ENCODE assay signal across 8 cellular contexts in genomic region chrX:14452-14851, GRCh38.
DNase-seq lines count a peak whose midpoint lies in the region; ATAC-seq and TF ChIP-seq lines count a peak whose summit lies in the region.
"Not testable (repeated sequence)": the region's sequence is repeated elsewhere in the genome, so short reads cannot be mapped to it uniquely, and the experiment has no call there.

No MANE protein-coding gene starts in this region.

- not testable (repeated sequence) for H2BK120ac ChIP-seq in mesenchymal stem cell (ENCODE audit: low read depth, low read length)

- peak overlapping the region in 1 of 2 experiments; percentile 52 for H3K18ac ChIP-seq in mesenchymal stem cell (ENCODE audit: low read depth in 1 of 2, low read length in 2 of 2)

- H3K79me1 ChIP-seq in mesenchymal stem cell (replicated peaks; ENCODE audit: low read length, poor library complexity, severe bottlenecking): not testable (repeated sequence)

- not testable (repeated sequence) for H3K36me3 Mint-ChIP-seq in GM23338 (ENCODE audit: low read depth); WTC11; endodermal cell (ENCODE audit: low read depth)

- H4K91ac ChIP-seq in mesenchymal stem cell (ENCODE audit: low read length): not testable (repeated sequence)

- not testable (repeated sequence) for DNase-seq in AG10803 (ENCODE audit: low read depth); GM23338 (ENCODE audit: low spot score)
- DNase-seq in WTC11 (ENCODE audit: low spot score) (peak; percentile 25), adipocyte (ENCODE audit: low read depth) (peak; percentile 0), endodermal cell (peak; percentile 38), mesenchymal stem cell (peak; percentile 5), sigmoid colon (peak; percentile 48)

- H3K4me3 ChIP-seq in AG10803 (ENCODE audit: low read length) (peak overlapping the region; percentile 39), GM23338 (0 out of 2 replicates have a peak overlapping the region, but pooled peaks have one; percentile 26), mesenchymal stem cell (ENCODE audit: insufficient read depth in 1 of 2, low read depth in 1 of 2, low read length in 2 of 2) (peak overlapping the region in 1 of 2 experiments; percentile 52)
- H3K4me3 ChIP-seq in adipocyte (ENCODE audit: low read length); endodermal cell (ENCODE audit: low read length); sigmoid colon: not testable (repeated sequence)

- not testable (repeated sequence) for H3K9me3 ChIP-seq in adipocyte (ENCODE audit: control insufficient read depth, low read length); endodermal cell (ENCODE audit: control insufficient read depth, low read length); mesenchymal stem cell (ENCODE audit: control insufficient read depth, low read length); sigmoid colon

- TF ChIP-seq EP300 in sigmoid colon (IDR thresholded peaks at IDR 0.05): not testable (repeated sequence)

- H3K4me2 ChIP-seq in GM23338: not testable (repeated sequence)
- H3K4me2 ChIP-seq in mesenchymal stem cell (ENCODE audit: low read length, poor library complexity, severe bottlenecking): peak overlapping the region; percentile 63

- H3K79me2 ChIP-seq in GM23338 (replicated peaks; ENCODE audit: insufficient read depth): not testable (repeated sequence)

- WGBS in endodermal cell (ENCODE audit: insufficient coverage in 1 of 2, insufficient read length in 1 of 2), 2 experiments: 20% methylated on average over 8 of the region's 39 CpGs; no CpG with 5 or more reads in 1 of the 2 experiments
- WGBS in mesenchymal stem cell: no CpG with 5 or more reads among the region's 39 CpGs
- 88% methylated on average over 24 of the region's 39 CpGs; no CpG with 5 or more reads in 1 of the 2 donors for WGBS in sigmoid colon, 2 donors

- not testable (repeated sequence) for H3K36me3 ChIP-seq in GM23338 (ENCODE audit: insufficient read depth); adipocyte (ENCODE audit: control insufficient read depth, insufficient read depth, low read length, severe bottlenecking); endodermal cell (ENCODE audit: control insufficient read depth, insufficient read depth, low read length); mesenchymal stem cell (ENCODE audit: control insufficient read depth in 1 of 2, insufficient read depth in 2 of 2, low read depth in 1 of 2, low read length in 2 of 2); sigmoid colon

- H3K9ac ChIP-seq in adipocyte (ENCODE audit: low read length); endodermal cell (ENCODE audit: extremely low read depth, low read length, poor library complexity, severe bottlenecking); mesenchymal stem cell (ENCODE audit: low read length): not testable (repeated sequence)

- H3K27ac Mint-ChIP-seq in GM23338, WTC11, endodermal cell: not testable (repeated sequence)

- not testable (repeated sequence) for H3K27me3 ChIP-seq in GM23338 (ENCODE audit: insufficient read depth); adipocyte (replicated peaks; ENCODE audit: control insufficient read depth, insufficient read depth, low read length); endodermal cell (ENCODE audit: control insufficient read depth, insufficient read depth, low read length, poor library complexity, severe bottlenecking); mesenchymal stem cell (ENCODE audit: control insufficient read depth in 1 of 2, insufficient read depth in 1 of 2, low read length in 2 of 2); sigmoid colon

- H3K23ac ChIP-seq in mesenchymal stem cell (ENCODE audit: low read length in 2 of 2): not testable (repeated sequence)

- H2BK12ac ChIP-seq in mesenchymal stem cell (ENCODE audit: low read length in 2 of 2): not testable (repeated sequence)

- H4K20me1 ChIP-seq in GM23338 (replicated peaks; ENCODE audit: insufficient read depth): not testable (repeated sequence)

- POLR2A ChIA-PET in WTC11 (lab: Charles Lee): not testable (repeated sequence)

- not testable (repeated sequence) for H3K9me2 ChIP-seq in GM23338 (ENCODE audit: insufficient read depth)

- H3K9me3 Mint-ChIP-seq in GM23338, WTC11, endodermal cell: not testable (repeated sequence)

- H4K8ac ChIP-seq in mesenchymal stem cell (ENCODE audit: low read length): not testable (repeated sequence)

- H3K4me1 Mint-ChIP-seq in GM23338, WTC11, endodermal cell: not testable (repeated sequence)

- H2BK15ac ChIP-seq in mesenchymal stem cell (ENCODE audit: low read depth, poor library complexity, severe bottlenecking): not testable (repeated sequence)

- not testable (repeated sequence) for H3K4ac ChIP-seq in mesenchymal stem cell (ENCODE audit: low read depth in 1 of 2, low read length in 2 of 2)

- not testable (repeated sequence) for TF ChIP-seq POLR2A in sigmoid colon (IDR thresholded peaks at IDR 0.05)

- H3K14ac ChIP-seq in mesenchymal stem cell (ENCODE audit: low read length in 2 of 2): not testable (repeated sequence)

- ATAC-seq in GM23338: not testable (repeated sequence)
- ATAC-seq in HG03342 (IDR thresholded peaks at IDR 0.05; ENCODE audit: unreplicated experiment) (peak; percentile 18), WTC11 (peak; percentile 2)

- not testable (repeated sequence) for H2BK5ac ChIP-seq in mesenchymal stem cell (ENCODE audit: low read depth, low read length, poor library complexity, severe bottlenecking)

- H3F3A ChIP-seq in GM23338 (replicated peaks; ENCODE audit: low read depth): not testable (repeated sequence)

- CTCF ChIA-PET in WTC11 (lab: Charles Lee): not testable (repeated sequence)

- H2AFZ ChIP-seq in GM23338; mesenchymal stem cell (ENCODE audit: low read depth, low read length): not testable (repeated sequence)

- H2AK5ac ChIP-seq in mesenchymal stem cell (ENCODE audit: low read length, severe bottlenecking): not testable (repeated sequence)

- H3K4me1 ChIP-seq in GM23338 (ENCODE audit: insufficient read depth); adipocyte (ENCODE audit: control insufficient read depth, insufficient read depth, low read length); endodermal cell (ENCODE audit: control insufficient read depth, insufficient read depth, low read length); mesenchymal stem cell (ENCODE audit: control insufficient read depth, insufficient read depth, low read depth, low read length); sigmoid colon: not testable (repeated sequence)

- not testable (repeated sequence) for H3K4me3 Mint-ChIP-seq in GM23338, WTC11, endodermal cell

- not testable (repeated sequence) for H3K27me3 Mint-ChIP-seq in GM23338 (ENCODE audit: insufficient read depth, low read depth, poor library complexity); WTC11 (ENCODE audit: low read depth); endodermal cell (ENCODE audit: insufficient read depth)

- TF ChIP-seq CTCF in AG10803 (conservative IDR thresholded peaks at IDR 0.05; ENCODE audit: low read length); GM23338 (conservative IDR thresholded peaks at IDR 0.05; ENCODE audit: low read depth in 2 of 2); WTC11 (IDR thresholded peaks at IDR 0.05); endodermal cell (conservative IDR thresholded peaks at IDR 0.05); sigmoid colon (IDR thresholded peaks at IDR 0.05): not testable (repeated sequence)

- intact Hi-C loops in sigmoid colon (cut with DNase I): not testable (repeated sequence)

- not testable (repeated sequence) for H3K27ac ChIP-seq in GM23338 (ENCODE audit: low read depth); endodermal cell (ENCODE audit: low read depth, low read length); mesenchymal stem cell (ENCODE audit: low read length, poor library complexity, severe bottlenecking); sigmoid colon
